21 cellular contexts compared by ENCODE assay signal in the genomic region with DNA sequence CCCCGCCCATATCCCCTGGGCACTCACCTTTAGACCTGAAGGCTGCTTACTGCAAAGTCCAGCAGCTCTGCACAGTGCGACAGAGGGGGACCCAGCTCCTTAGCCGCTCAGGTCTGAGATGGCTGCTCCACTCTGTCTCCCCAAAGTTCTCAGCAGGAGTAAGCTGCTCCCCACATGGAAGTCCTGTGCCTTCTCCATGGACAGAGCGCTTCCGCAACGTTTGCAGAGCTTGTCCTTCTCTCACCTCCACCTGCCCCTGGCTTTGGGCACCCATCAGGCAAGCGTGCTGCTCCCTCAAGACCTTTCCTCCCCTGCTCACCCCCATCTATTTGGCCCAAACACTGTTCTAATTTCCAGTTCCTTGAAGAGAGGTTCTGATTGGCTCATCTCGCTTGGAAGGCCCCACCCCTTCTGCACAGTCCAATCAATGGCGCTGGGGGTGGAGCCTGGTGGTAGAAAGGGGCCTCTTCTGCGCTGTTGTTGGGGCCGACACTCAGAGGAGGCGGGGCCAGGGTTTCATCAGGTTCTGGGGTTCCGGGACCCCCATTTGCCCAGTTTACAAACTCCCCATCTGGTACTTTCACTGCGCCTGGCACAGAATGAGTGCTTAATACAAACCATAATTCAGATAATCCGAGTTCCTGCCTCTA.
DNase-seq lines count a peak whose midpoint lies in the region; ATAC-seq and TF ChIP-seq lines count a peak whose summit lies in the region.
"Had no signal": no experiment of that assay in that cellular context is flagged by ENCODE, and none has a peak within 500 bp of the region (broad histone marks: within the 10 kb centered on the region; RNA-seq: fewer than 3 reads in every experiment).

No MANE protein-coding gene starts in this region.

- no peak overlapping the region for H3K9ac ChIP-seq in HUES48 (ENCODE audit: low read depth, low read length)
- no peak overlapping the region for H3K9ac ChIP-seq in parathyroid adenoma

- ATAC-seq in HG02852 (IDR thresholded peaks at IDR 0.05; ENCODE audit: unreplicated experiment), result no peak
- no peak for ATAC-seq in HG03045 (IDR thresholded peaks at IDR 0.05; ENCODE audit: unreplicated experiment)
- no peak for ATAC-seq in CD4-positive, alpha-beta T cell (ENCODE audit: poor library complexity)
- ATAC-seq: left ventricle myocardium superior; SK-N-SH treated with all-trans-retinoic acid at 6 μM for 48 hours; stimulated activated memory B cell treated with anti-CD40 and anti-IgM and Interleukin-4, amounts not matched to agents 10 μg/mL and 1 μg/mL and 100 μg/mL, for 72 hours had no signal

- CTCF ChIA-PET in CD4-positive, alpha-beta T cell (lab: Charles Lee), result no interaction called here

- TF ChIP-seq CTCF in WERI-Rb-1 (IDR thresholded peaks at IDR 0.05; ENCODE audit: low read depth, low read length), result no peak
- no peak for TF ChIP-seq CTCF in parathyroid adenoma (IDR thresholded peaks at IDR 0.05)
- TF ChIP-seq CTCF in CD4-positive, alpha-beta T cell (IDR thresholded peaks at IDR 0.05), result no peak

- H3K27me3 ChIP-seq in HUES48 (ENCODE audit: control insufficient read depth, insufficient read depth, low read length) (no peaks in the 10 kb centered on the region), WERI-Rb-1 (ENCODE audit: insufficient read depth, low read depth, severe bottlenecking) (no peaks in the 10 kb centered on the region), parathyroid adenoma (ENCODE audit: control insufficient read depth, insufficient read depth, low read length) (no peaks in the 10 kb centered on the region)
- peaks cover 40% of the 10 kb centered on the region for H3K27me3 ChIP-seq in CD4-positive, alpha-beta T cell (ENCODE audit: control insufficient read depth, insufficient read depth, low read length)

- H3K36me3 Mint-ChIP-seq in CD4-positive, alpha-beta T cell (ENCODE audit: low read depth), result no peaks in the 10 kb centered on the region
- H3K36me3 Mint-ChIP-seq: activated CD4-positive, alpha-beta memory T cell treated with anti-CD3 and anti-CD28 coated beads for 36 hours; CD14-positive monocyte; immature natural killer cell; stimulated activated memory B cell treated with anti-CD40 and anti-IgM and Interleukin-4, amounts not matched to agents 10 μg/mL and 1 μg/mL and 100 μg/mL, for 72 hours had no signal

- H3K4me1 ChIP-seq in HUES48 (ENCODE audit: control insufficient read depth, insufficient read depth, low read length) (peaks cover 4% of the 10 kb centered on the region; the same call in 1 of the 2 replicates), parathyroid adenoma (peaks cover 23% of the 10 kb centered on the region)

- DNase-seq in WERI-Rb-1 (peak; percentile 68), iPS-NIHi11 (ENCODE audit: low spot score) (peak; percentile 58), CD1c-positive myeloid dendritic cell (ENCODE audit: extremely low spot score) (no peak)
- DNase-seq in CD4-positive, alpha-beta T cell, result no peak
- DNase-seq: activated CD4-positive, alpha-beta memory T cell treated with anti-CD3 and anti-CD28 coated beads for 36 hours; activated gamma-delta T cell; activated T-cell treated with anti-CD3 and anti-CD28 coated beads for 4 hours; GDM1; immature natural killer cell; left ventricle myocardium superior; NCI-H524 treated with DMSO at 0.1 percent for 48 hours; RPMI8226; small intestine had no signal

- POLR2A ChIA-PET in CD4-positive, alpha-beta T cell (lab: Charles Lee), result no interaction called here

- H3K36me3 ChIP-seq in HUES48 (ENCODE audit: control insufficient read depth, insufficient read depth, low read length) (no peaks in the 10 kb centered on the region), WERI-Rb-1 (no peaks in the 10 kb centered on the region), parathyroid adenoma (ENCODE audit: control insufficient read depth, insufficient read depth, low read length) (no peaks in the 10 kb centered on the region)
- H3K36me3 ChIP-seq: thoracic aorta had no signal

- H3K27ac ChIP-seq in HUES48 (ENCODE audit: low read depth, low read length) (no peak overlapping the region), WERI-Rb-1 (peak overlapping the region; percentile 92), parathyroid adenoma (peak overlapping the region; percentile 83)
- H3K27ac ChIP-seq in CD4-positive, alpha-beta T cell (ENCODE audit: low read depth, low read length), result no peak overlapping the region
- H3K27ac ChIP-seq: thoracic aorta had no signal

- no peak overlapping the region for H3K4me2 ChIP-seq in parathyroid adenoma (ENCODE audit: low read length)

- H3K27me3 Mint-ChIP-seq in CD4-positive, alpha-beta T cell, result peaks cover 67% of the 10 kb centered on the region

- peak overlapping the region; percentile 54; the same call in 1 of the 2 replicates for H3K4me3 ChIP-seq in HUES48 (ENCODE audit: low read depth, low read length)
- peak overlapping the region; percentile 54 for H3K4me3 ChIP-seq in WERI-Rb-1 (ENCODE audit: low read depth, low read length)
- H3K4me3 ChIP-seq in parathyroid adenoma (ENCODE audit: low read depth, low read length), result no peak overlapping the region
- H3K4me3 ChIP-seq: thoracic aorta had no signal

- H3K9me3 ChIP-seq in HUES48 (ENCODE audit: control insufficient read depth, insufficient read depth, low read length) (no peaks in the 10 kb centered on the region), WERI-Rb-1 (ENCODE audit: severe bottlenecking) (no peaks in the 10 kb centered on the region), parathyroid adenoma (ENCODE audit: control insufficient read depth, low read length) (no peaks in the 10 kb centered on the region)
- no peaks in the 10 kb centered on the region for H3K9me3 ChIP-seq in CD4-positive, alpha-beta T cell (ENCODE audit: control insufficient read depth, low read length)
- H3K9me3 ChIP-seq: thoracic aorta had no signal

- no peak overlapping the region for H3K4me3 Mint-ChIP-seq in CD4-positive, alpha-beta T cell
- H3K4me3 Mint-ChIP-seq: activated CD4-positive, alpha-beta memory T cell treated with anti-CD3 and anti-CD28 coated beads for 36 hours; CD14-positive monocyte; immature natural killer cell; stimulated activated memory B cell treated with anti-CD40 and anti-IgM and Interleukin-4, amounts not matched to agents 10 μg/mL and 1 μg/mL and 100 μg/mL, for 72 hours had no signal

- intact Hi-C loops in CD4-positive, alpha-beta T cell (cut with DNase I, micrococcal nuclease), result no loop called here

- no peak overlapping the region for H3K27ac Mint-ChIP-seq in CD4-positive, alpha-beta T cell
- H3K27ac Mint-ChIP-seq: activated CD4-positive, alpha-beta memory T cell treated with anti-CD3 and anti-CD28 coated beads for 36 hours; CD14-positive monocyte; immature natural killer cell; stimulated activated memory B cell treated with anti-CD40 and anti-IgM and Interleukin-4, amounts not matched to agents 10 μg/mL and 1 μg/mL and 100 μg/mL, for 72 hours had no signal

- no peaks in the 10 kb centered on the region for H3K9me3 Mint-ChIP-seq in CD4-positive, alpha-beta T cell
- H3K9me3 Mint-ChIP-seq: activated CD4-positive, alpha-beta memory T cell treated with anti-CD3 and anti-CD28 coated beads for 36 hours; immature natural killer cell had no signal

- peak overlapping the region; percentile 90 for H2AFZ ChIP-seq in parathyroid adenoma

- H3K4me1 Mint-ChIP-seq in CD4-positive, alpha-beta T cell (ENCODE audit: low read depth), result no peaks in the 10 kb centered on the region
- H3K4me1 Mint-ChIP-seq: CD14-positive monocyte; immature natural killer cell; stimulated activated memory B cell treated with anti-CD40 and anti-IgM and Interleukin-4, amounts not matched to agents 10 μg/mL and 1 μg/mL and 100 μg/mL, for 72 hours had no signal

- H3K79me2 ChIP-seq in parathyroid adenoma, result no peaks in the 10 kb centered on the region

Comparison
In these comparisons a context has a peak if more than half of its experiments do, and no peak if none do; other contexts are left out.
1. H3K27ac ChIP-seq: peak in WERI-Rb-1 (single experiment) and parathyroid adenoma (single experiment); none in HUES48 (single experiment) and CD4-positive, alpha-beta T cell (single experiment).
2. DNase-seq: peak in WERI-Rb-1 (single experiment) and iPS-NIHi11 (single experiment); none in CD1c-positive myeloid dendritic cell (single experiment) and CD4-positive, alpha-beta T cell (0 of 10).